8 cellular contexts compared by ENCODE assay signal in the genomic region with DNA sequence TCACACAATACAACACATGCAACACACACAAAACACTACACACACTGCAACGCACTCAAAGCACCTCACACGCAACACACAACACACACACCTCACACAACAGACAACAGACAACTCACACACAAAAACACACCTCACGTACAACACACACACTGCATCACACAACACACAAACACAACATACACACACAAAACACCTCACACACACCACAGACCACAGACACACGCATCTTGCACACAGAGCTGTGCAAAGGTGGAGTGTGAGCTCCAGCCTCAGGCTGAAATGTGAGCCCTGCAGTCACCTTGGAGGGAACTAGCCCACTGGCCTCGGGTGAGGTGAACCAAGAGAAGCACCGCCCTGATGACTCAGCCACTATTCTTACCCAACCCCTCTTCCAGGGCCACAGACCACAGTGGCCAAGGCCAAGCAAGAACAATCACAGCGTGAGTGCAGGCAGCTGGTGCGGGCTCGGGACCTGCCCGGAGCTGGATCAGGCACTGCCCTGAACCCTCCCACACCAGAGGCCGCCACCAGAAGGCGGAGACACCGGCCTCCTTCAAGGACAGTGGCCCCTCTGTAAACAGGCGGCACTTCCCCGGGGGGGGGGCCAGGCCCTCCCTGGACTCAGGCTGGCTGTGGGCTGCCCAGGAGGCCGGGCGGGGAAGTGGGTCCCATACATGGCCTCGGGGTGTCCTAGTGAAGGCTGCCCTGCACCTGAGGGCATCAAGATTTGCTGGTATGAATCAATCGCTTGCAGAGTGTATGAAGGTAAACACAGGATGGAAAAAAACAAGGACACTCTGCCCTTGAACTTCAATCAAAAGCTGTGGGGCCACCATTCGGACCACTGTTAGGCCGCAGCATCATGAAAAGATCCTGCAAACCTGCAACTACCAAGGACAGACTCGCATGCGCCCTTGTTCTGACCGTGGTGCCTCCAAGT.
A peak's percentile ranks its signal among the peaks of the same experiment; 100 is the strongest.
DNase-seq lines count a peak whose midpoint lies in the region; ATAC-seq, FAIRE-seq and TF ChIP-seq lines count a peak whose summit lies in the region.

No MANE protein-coding gene starts in this region.

- no peak overlapping the region for H3K4me3 ChIP-seq in NB4 (ENCODE audit: low read depth, low read length)
- H3K4me3 ChIP-seq in adrenal gland: no peak overlapping the region

- intact Hi-C loops in adrenal gland (cut with DNase I): loop anchor here in 1 of 2 donors (10.0 kb wide), 1 partner anchor 100 kb away; no protein-coding TSS in a partner anchor

- no peaks in the 10 kb centered on the region for H3K27me3 ChIP-seq in adrenal gland

- H3K27ac ChIP-seq in adrenal gland: peak overlapping the region; percentile 68 to 96 (median 91)

- TF ChIP-seq POLR2A in NB4 (IDR thresholded peaks at IDR 0.05; ENCODE audit: extremely low read depth, insufficient read length): no peak
- peak in 1 of 2 donors; percentile 90 for TF ChIP-seq POLR2A in adrenal gland (IDR thresholded peaks at IDR 0.05)

- TF ChIP-seq CTCF in NB4 (IDR thresholded peaks at IDR 0.05; ENCODE audit: low read depth, low read length) (peak; percentile 6), adrenal gland (IDR thresholded peaks at IDR 0.05) (peak in 5 of 6 experiments; percentile 29 to 62 (median 43))

- ATAC-seq in HG02759 (IDR thresholded peaks at IDR 0.05; ENCODE audit: unreplicated experiment): peak; percentile 97

- 34 to 46% (median 39%) methylated on average over 22 to 24 of the region's 24 CpGs for WGBS in adrenal gland, 4 donors

- no peaks in the 10 kb centered on the region for H3K36me3 ChIP-seq in adrenal gland (replicated peaks in 1 of 2)

- no peaks in the 10 kb centered on the region for H3K9me3 ChIP-seq in adrenal gland (replicated peaks in 1 of 3)

- FAIRE-seq in GM18507 (lab: Jason Lieb, UNC): peak; percentile 52

- DNase-seq in AG08396 (ENCODE audit: low spot score) (peak; percentile 88), GM18507 (ENCODE audit: extremely low spot score, insufficient read length, low read depth) (peak; percentile 38), NB4 (ENCODE audit: low read depth) (peak; percentile 97), adrenal gland (peak; percentile 92 to 99 (median 98)), iris pigment epithelial cell (ENCODE audit: low read depth) (peak; percentile 98)
- peak; percentile 14 to 20 for DNase-seq in stimulated activated CD8-positive, alpha-beta memory T cell treated with anti-CD3 and anti-CD28 coated beads, Interleukin-15, amount 100 ng/mL, for 48 hours (ENCODE audit: low read depth in 2 of 2)
- DNase-seq in effector CD8-positive, alpha-beta T cell (lab: John Stamatoyannopoulos, UW): no peak

- peaks cover 45 to 66% of the 10 kb centered on the region in 2 donors for H3K4me1 ChIP-seq in adrenal gland (replicated peaks in 1 of 2)
